In genomic region chr20:19903168-19903676, GRCh38 we compare ENCODE assay signal across 8 cellular contexts.
A peak's percentile ranks its signal among the peaks of the same experiment; 100 is the strongest.
DNase-seq lines count a peak whose midpoint lies in the region; ATAC-seq and TF ChIP-seq lines count a peak whose summit lies in the region.

No MANE protein-coding gene starts in this region.

- H3K27me3 ChIP-seq in gastroesophageal sphincter: no peaks in the 10 kb centered on the region
- H3K27me3 ChIP-seq in upper lobe of right lung: no peaks in the 10 kb centered on the region

- intact Hi-C loops in upper lobe of right lung (cut with DNase I): no loop called here

- ATAC-seq in gastroesophageal sphincter (no peak), upper lobe of right lung (peak; percentile 75), HG03135 (IDR thresholded peaks at IDR 0.05; ENCODE audit: unreplicated experiment) (no peak)

- peaks cover 0 to 8% of the 10 kb centered on the region in 2 donors for H3K36me3 ChIP-seq in gastroesophageal sphincter
- H3K36me3 ChIP-seq in upper lobe of right lung: no peaks in the 10 kb centered on the region

- TF ChIP-seq EP300 in gastroesophageal sphincter (IDR thresholded peaks at IDR 0.05): no peak

- TF ChIP-seq POLR2A in gastroesophageal sphincter (IDR thresholded peaks at IDR 0.05): no peak

- H3K4me3 ChIP-seq in gastroesophageal sphincter (no peak overlapping the region), upper lobe of right lung (no peak overlapping the region)

- 20 to 37% methylated on average over 8 of the region's 9 CpGs for WGBS in gastroesophageal sphincter (ENCODE audit: low coverage in 1 of 2), 2 donors

- H3K4me1 ChIP-seq in gastroesophageal sphincter (peaks cover 0 to 21% (median 0%) of the 10 kb centered on the region in 3 donors), upper lobe of right lung (peaks cover 26% of the 10 kb centered on the region)

- no peaks in the 10 kb centered on the region for H3K9me3 ChIP-seq in gastroesophageal sphincter
- H3K9me3 ChIP-seq in upper lobe of right lung: no peaks in the 10 kb centered on the region

- TF ChIP-seq CTCF in gastroesophageal sphincter (IDR thresholded peaks at IDR 0.05) (peak in 2 of 4 experiments; percentile 23 to 47), upper lobe of right lung (IDR thresholded peaks at IDR 0.05) (peak; percentile 37)

- DNase-seq in DMS153 (lab: John Stamatoyannopoulos, UW) (peak; percentile 87), H4 (ENCODE audit: low spot score) (peak; percentile 88), NCI-H748 treated with DMSO at 0.1 percent for 48 hours (lab: John Stamatoyannopoulos, UW) (peak; percentile 70), upper lobe of right lung (no peak), activated gamma-delta T cell (lab: John Stamatoyannopoulos, UW) (no peak), activated T-cell treated with anti-CD3 and anti-CD28 coated beads for 4 hours (no peak)

- peak overlapping the region in 3 of 4 donors; percentile 2 to 26 (median 20) for H3K27ac ChIP-seq in gastroesophageal sphincter
- peak overlapping the region; percentile 49 for H3K27ac ChIP-seq in upper lobe of right lung

Comparison
In these comparisons a context has a peak if more than half of its experiments do, and no peak if none do; other contexts are left out.
1. DNase-seq: peak in DMS153 (single experiment), H4 (single experiment) and NCI-H748 treated with DMSO at 0.1 percent for 48 hours (single experiment); none in upper lobe of right lung (single experiment), activated gamma-delta T cell (single experiment) and activated T-cell treated with anti-CD3 and anti-CD28 coated beads for 4 hours (single experiment).